In the genomic region with DNA sequence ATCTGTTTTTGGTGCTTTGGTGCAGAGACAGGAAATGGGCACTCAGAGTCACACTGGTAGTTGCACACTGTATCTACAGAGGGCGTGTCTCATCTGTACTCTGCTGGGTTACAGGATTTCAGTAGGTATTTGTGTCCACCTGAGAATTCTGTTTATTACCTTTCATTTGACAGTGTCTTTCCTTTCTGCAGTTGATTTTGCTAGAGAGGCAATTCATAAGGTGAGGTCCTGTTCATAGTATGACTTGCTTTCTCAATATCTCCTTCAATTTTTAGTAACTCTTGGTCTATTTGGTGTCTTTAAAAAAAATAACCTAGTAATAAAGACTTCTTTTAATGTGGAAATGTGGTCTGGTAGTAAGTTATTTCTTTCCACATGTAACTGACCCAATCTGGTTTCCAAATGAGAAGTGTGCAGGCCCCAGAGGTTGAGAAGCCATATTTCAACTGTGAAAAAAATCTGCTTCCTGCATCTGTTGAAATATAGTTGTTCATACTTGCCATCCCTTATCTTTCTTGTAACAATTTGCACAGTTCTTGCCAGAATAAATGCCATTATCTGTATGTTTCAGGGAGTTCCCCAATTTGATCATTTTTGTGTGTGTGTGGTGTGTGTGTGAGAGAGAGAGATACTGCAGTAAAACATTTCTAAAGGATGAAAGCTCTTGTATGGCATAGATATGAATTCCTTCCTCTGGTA, we compare ENCODE assay signal across 11 cellular contexts.
DNase-seq lines count a peak whose midpoint lies in the region; ATAC-seq, FAIRE-seq and TF ChIP-seq lines count a peak whose summit lies in the region.
"Had no signal": no experiment of that assay in that cellular context is flagged by ENCODE, and none has a peak within 500 bp of the region (broad histone marks: within the 10 kb centered on the region; RNA-seq: fewer than 3 reads in every experiment).

No MANE protein-coding gene starts in this region.

- H3K9me3 Mint-ChIP-seq in activated T-cell treated with anti-CD3 and anti-CD28 coated beads, Interleukin-2, amount 50 U/mL, for 4 hours: peaks cover under 1% of the 10 kb centered on the region
- H3K9me3 Mint-ChIP-seq in stimulated activated naive B cell treated with anti-CD40 and anti-IgM and Interleukin-4, amounts not matched to agents 10 μg/mL and 1 μg/mL and 100 μg/mL, for 72 hours: peaks cover 0 to 5% of the 10 kb centered on the region in 2 donors

- no peak overlapping the region for H3K27ac Mint-ChIP-seq in stimulated activated naive B cell treated with anti-CD40 and anti-IgM and Interleukin-4, amounts not matched to agents 10 μg/mL and 1 μg/mL and 100 μg/mL, for 72 hours
- H3K27ac Mint-ChIP-seq: activated B cell treated with CpG ODN at 0.5 μM for 24 hours; CD4-positive, alpha-beta memory T cell had no signal

- intact Hi-C loops in kidney (cut with DNase I): loop anchor here (10.0 kb wide), 1 partner anchor 454 kb away; no protein-coding TSS in a partner anchor

- no peak overlapping the region for H3K9ac ChIP-seq in kidney (ENCODE audit: low read length in 2 of 2)
- H3K9ac ChIP-seq: KMS-11 had no signal

- no peaks in the 10 kb centered on the region for H3K36me3 ChIP-seq in kidney (ENCODE audit: control insufficient read depth in 1 of 2, insufficient read depth in 2 of 2, low read length in 2 of 2)

- no peak overlapping the region for H3K27ac ChIP-seq in kidney (ENCODE audit: low read depth in 2 of 2, low read length in 2 of 2)
- H3K27ac ChIP-seq: KMS-11 had no signal

- DNase-seq in activated T-cell treated with anti-CD3 and anti-CD28 coated beads, Interleukin-2, amount 50 U/mL, for 4 hours: no peak
- DNase-seq in activated T-cell treated with anti-CD3 and anti-CD28 coated beads, Interleukin-2, amount 50 U/mL, for 1 hour: no peak
- DNase-seq in NCI-H748 (lab: John Stamatoyannopoulos, UW; ENCODE audit: unreplicated experiment) (peak; percentile 28), kidney (no peak), nucleus accumbens (lab: John Stamatoyannopoulos, UW) (no peak), NCI-H1105 (lab: John Stamatoyannopoulos, UW) (no peak)
- no peak for DNase-seq in stimulated activated naive B cell treated with anti-CD40 and anti-IgM and Interleukin-4, amounts not matched to agents 10 μg/mL and 1 μg/mL and 100 μg/mL, for 72 hours
- DNase-seq: activated B cell treated with CpG ODN at 0.5 μM for 24 hours; CD4-positive, alpha-beta memory T cell had no signal

- no peak overlapping the region for H3K4me3 Mint-ChIP-seq in activated T-cell treated with anti-CD3 and anti-CD28 coated beads, Interleukin-2, amount 50 U/mL, for 4 hours
- no peak overlapping the region for H3K4me3 Mint-ChIP-seq in stimulated activated naive B cell treated with anti-CD40 and anti-IgM and Interleukin-4, amounts not matched to agents 10 μg/mL and 1 μg/mL and 100 μg/mL, for 72 hours
- H3K4me3 Mint-ChIP-seq: activated B cell treated with CpG ODN at 0.5 μM for 24 hours; CD4-positive, alpha-beta memory T cell had no signal

- H3K9me3 ChIP-seq in kidney (ENCODE audit: control insufficient read depth in 1 of 2, low read length in 2 of 2): no peaks in the 10 kb centered on the region

- H3K4me1 ChIP-seq in kidney (ENCODE audit: control insufficient read depth in 1 of 2, insufficient read depth in 1 of 2, low read depth in 1 of 2, low read length in 2 of 2): no peaks in the 10 kb centered on the region

- no peak overlapping the region for H3K4me3 ChIP-seq in kidney (ENCODE audit: low read length in 2 of 2)

- TF ChIP-seq CTCF in kidney (IDR thresholded peaks at IDR 0.05; ENCODE audit: borderline replicate concordance, extremely low read depth, insufficient read depth): no peak

- peaks cover 4% of the 10 kb centered on the region for H3K4me1 Mint-ChIP-seq in activated T-cell treated with anti-CD3 and anti-CD28 coated beads, Interleukin-2, amount 50 U/mL, for 4 hours (ENCODE audit: low read depth)
- H3K4me1 Mint-ChIP-seq in stimulated activated naive B cell treated with anti-CD40 and anti-IgM and Interleukin-4, amounts not matched to agents 10 μg/mL and 1 μg/mL and 100 μg/mL, for 72 hours: peaks cover 7 to 10% of the 10 kb centered on the region in 2 donors
- H3K4me1 Mint-ChIP-seq: activated B cell treated with CpG ODN at 0.5 μM for 24 hours had no signal

- peaks cover 2% of the 10 kb centered on the region for H3K27me3 Mint-ChIP-seq in activated T-cell treated with anti-CD3 and anti-CD28 coated beads, Interleukin-2, amount 50 U/mL, for 4 hours (ENCODE audit: low read depth)
- peaks cover 9 to 16% of the 10 kb centered on the region in 2 donors for H3K27me3 Mint-ChIP-seq in stimulated activated naive B cell treated with anti-CD40 and anti-IgM and Interleukin-4, amounts not matched to agents 10 μg/mL and 1 μg/mL and 100 μg/mL, for 72 hours

- no peak for FAIRE-seq in kidney (lab: Jason Lieb, UNC)

- H3K36me3 Mint-ChIP-seq in activated T-cell treated with anti-CD3 and anti-CD28 coated beads, Interleukin-2, amount 50 U/mL, for 4 hours (ENCODE audit: insufficient read depth): no peaks in the 10 kb centered on the region
- H3K36me3 Mint-ChIP-seq in stimulated activated naive B cell treated with anti-CD40 and anti-IgM and Interleukin-4, amounts not matched to agents 10 μg/mL and 1 μg/mL and 100 μg/mL, for 72 hours: peaks cover 0 to 3% of the 10 kb centered on the region in 2 donors
- H3K36me3 Mint-ChIP-seq: CD4-positive, alpha-beta memory T cell had no signal

- peak; percentile 18 to 21 for ATAC-seq in activated T-cell treated with anti-CD3 and anti-CD28 coated beads, Interleukin-2, amount 50 U/mL, for 4 hours
- peak; percentile 67 for ATAC-seq in HG02840 (IDR thresholded peaks at IDR 0.05; ENCODE audit: low FRiP score, unreplicated experiment)
- ATAC-seq in stimulated activated naive B cell treated with anti-CD40 and anti-IgM and Interleukin-4, amounts not matched to agents 10 μg/mL and 1 μg/mL and 100 μg/mL, for 72 hours (replicated peaks): peak; percentile 55 to 60
